Comparison of ENCODE assay signal across 31 cellular contexts in the genomic region with DNA sequence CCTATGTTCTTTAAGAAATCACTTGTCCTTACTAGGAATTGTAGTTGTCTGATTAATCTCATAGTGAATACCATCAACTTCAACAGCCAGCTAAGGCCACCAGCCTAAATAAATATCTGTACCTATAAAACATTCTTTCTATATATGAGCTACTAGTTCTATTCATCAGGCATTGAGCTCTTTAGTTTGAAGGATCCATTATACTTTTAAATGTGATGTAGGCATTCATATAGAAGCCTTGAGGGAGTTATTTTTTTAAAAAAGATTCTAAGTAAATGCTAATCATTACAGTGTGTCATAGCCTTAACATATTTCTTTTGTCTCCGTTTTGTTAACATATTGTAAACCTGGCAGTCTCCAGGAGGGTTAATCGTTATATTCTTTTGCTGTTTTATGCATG.
DNase-seq lines count a peak whose midpoint lies in the region; ATAC-seq and TF ChIP-seq lines count a peak whose summit lies in the region.
"Had no signal": no experiment of that assay in that cellular context is flagged by ENCODE, and none has a peak within 500 bp of the region (broad histone marks: within the 10 kb centered on the region; RNA-seq: fewer than 3 reads in every experiment).

No MANE protein-coding gene starts in this region.

- no peaks in the 10 kb centered on the region for H3K27me3 ChIP-seq in neural cell (ENCODE audit: insufficient read depth, low read depth, low read length)
- no peaks in the 10 kb centered on the region for H3K27me3 ChIP-seq in GM23338 (ENCODE audit: insufficient read depth)
- H3K27me3 ChIP-seq: BE2C; BLaER1; BLaER1 treated with 17β-estradiol and CSF1 and Interleukin-3, amounts not matched to agents 10 nM and 100 nM had no signal

- no peak overlapping the region for H3K4me3 Mint-ChIP-seq in GM23338
- H3K4me3 Mint-ChIP-seq: B cell; CD14-positive monocyte; CD4-positive, alpha-beta memory T cell; CD4-positive, alpha-beta T cell; CD4-positive, CD25-positive, alpha-beta regulatory T cell; CD8-positive, alpha-beta memory T cell; CD8-positive, alpha-beta T cell had no signal

- H3K36me3 ChIP-seq in neural cell (ENCODE audit: insufficient read depth, low read length), result no peaks in the 10 kb centered on the region
- H3K36me3 ChIP-seq in GM23338 (ENCODE audit: insufficient read depth), result no peaks in the 10 kb centered on the region
- H3K36me3 ChIP-seq: BE2C; BLaER1; BLaER1 treated with 17β-estradiol and CSF1 and Interleukin-3, amounts not matched to agents 10 nM and 100 nM had no signal

- no peaks in the 10 kb centered on the region for H3K36me3 Mint-ChIP-seq in GM23338 (ENCODE audit: low read depth)
- H3K36me3 Mint-ChIP-seq: CD14-positive monocyte; CD4-positive, alpha-beta memory T cell; CD4-positive, CD25-positive, alpha-beta regulatory T cell; CD8-positive, alpha-beta memory T cell; CD8-positive, alpha-beta T cell had no signal

- H2AFZ ChIP-seq in neural cell (ENCODE audit: low read depth, low read length) (no peak overlapping the region), GM23338 (no peak overlapping the region)

- H3F3A ChIP-seq in neural cell (ENCODE audit: insufficient read depth, low read length, poor library complexity, severe bottlenecking) (no peaks in the 10 kb centered on the region), GM23338 (replicated peaks; ENCODE audit: low read depth) (no peaks in the 10 kb centered on the region)

- H3K9me2 ChIP-seq in neural cell (ENCODE audit: insufficient read depth, low read length) (no peaks in the 10 kb centered on the region), GM23338 (ENCODE audit: insufficient read depth) (no peaks in the 10 kb centered on the region)

- no peaks in the 10 kb centered on the region for H3K4me1 ChIP-seq in GM23338 (ENCODE audit: insufficient read depth)
- H3K4me1 ChIP-seq: A549; BE2C; BLaER1; BLaER1 treated with 17β-estradiol and CSF1 and Interleukin-3, amounts not matched to agents 10 nM and 100 nM; Caco-2 had no signal

- no peaks in the 10 kb centered on the region for H3K9me3 ChIP-seq in neural cell (ENCODE audit: low read length)
- H3K9me3 ChIP-seq: A549; BE2C; BLaER1; BLaER1 treated with 17β-estradiol and CSF1 and Interleukin-3, amounts not matched to agents 10 nM and 100 nM; Caco-2 had no signal

- H3K27me3 Mint-ChIP-seq in GM23338 (ENCODE audit: insufficient read depth, low read depth, poor library complexity), result peaks cover 3% of the 10 kb centered on the region
- H3K27me3 Mint-ChIP-seq: CD4-positive, alpha-beta memory T cell; CD4-positive, alpha-beta T cell; CD4-positive, CD25-positive, alpha-beta regulatory T cell; CD8-positive, alpha-beta memory T cell had no signal

- TF ChIP-seq CTCF in neural cell (IDR thresholded peaks at IDR 0.05; ENCODE audit: poor library complexity, severe bottlenecking) (no peak), GM23338 (conservative IDR thresholded peaks at IDR 0.05; ENCODE audit: low read depth in 2 of 2) (no peak)

- H3K9ac ChIP-seq in neural cell (ENCODE audit: low read length), result peak overlapping the region; percentile 4
- H3K9ac ChIP-seq: BLaER1; BLaER1 treated with 17β-estradiol and CSF1 and Interleukin-3, amounts not matched to agents 10 nM and 100 nM had no signal

- H3K4me1 Mint-ChIP-seq in GM23338, result no peaks in the 10 kb centered on the region; the same call in 2 of the 3 replicates
- H3K4me1 Mint-ChIP-seq: B cell; CD14-positive monocyte; CD4-positive, alpha-beta memory T cell; CD4-positive, CD25-positive, alpha-beta regulatory T cell; CD8-positive, alpha-beta memory T cell had no signal

- ATAC-seq in GM23338, result no peak
- ATAC-seq: A549; CD8-positive, alpha-beta T cell had no signal

- H3K9me3 Mint-ChIP-seq in GM23338, result no peaks in the 10 kb centered on the region
- H3K9me3 Mint-ChIP-seq: CD4-positive, alpha-beta T cell had no signal

- no peak for TF ChIP-seq EP300 in neural cell (conservative IDR thresholded peaks at IDR 0.05; ENCODE audit: poor library complexity, severe bottlenecking)

- TF ChIP-seq RAD21 in neural cell (conservative IDR thresholded peaks at IDR 0.05), result no peak

- no peak overlapping the region for H3K27ac Mint-ChIP-seq in GM23338
- H3K27ac Mint-ChIP-seq: B cell; CD14-positive monocyte; CD4-positive, alpha-beta memory T cell; CD4-positive, alpha-beta T cell; CD4-positive, CD25-positive, alpha-beta regulatory T cell; CD8-positive, alpha-beta memory T cell; CD8-positive, alpha-beta T cell had no signal

- H3K79me2 ChIP-seq in neural cell (replicated peaks; ENCODE audit: insufficient read depth, low read length) (no peaks in the 10 kb centered on the region), GM23338 (replicated peaks; ENCODE audit: insufficient read depth) (no peaks in the 10 kb centered on the region)

- peak; percentile 39 for DNase-seq in NCI-H69 (lab: John Stamatoyannopoulos, UW)
- DNase-seq in KG1 (lab: John Stamatoyannopoulos, UW), result no peak
- no peak for DNase-seq in GM23338 (ENCODE audit: low spot score)
- DNase-seq: 8988T; ACHN; AML-193; BE2C; C1 segment of cervical spinal cord; Caco-2; Calu3; CD4-positive, alpha-beta memory T cell; CD4-positive, alpha-beta T cell; CD4-positive, CD25-positive, alpha-beta regulatory T cell; CD8-positive, alpha-beta memory T cell; CD8-positive, alpha-beta T cell; COR-L47; DMS 273 treated with DMSO at 0.1 percent for 48 hours; DMS153; DMS53; DMS79; DMS79 treated with DMSO at 0.1 percent for 48 hours; DND-41; EL had no signal

- H3K4me2 ChIP-seq in neural cell (ENCODE audit: low read length) (no peak overlapping the region), GM23338 (no peak overlapping the region)
- H3K4me2 ChIP-seq: A549; BLaER1; BLaER1 treated with 17β-estradiol and CSF1 and Interleukin-3, amounts not matched to agents 10 nM and 100 nM had no signal

- peak overlapping the region; percentile 12 for H3K4me3 ChIP-seq in neural cell (ENCODE audit: low read length)
- no peak overlapping the region for H3K4me3 ChIP-seq in GM23338
- H3K4me3 ChIP-seq: A549; BLaER1; BLaER1 treated with 17β-estradiol and CSF1 and Interleukin-3, amounts not matched to agents 10 nM and 100 nM had no signal

- H4K20me1 ChIP-seq in neural cell (ENCODE audit: insufficient read depth) (no peaks in the 10 kb centered on the region), GM23338 (replicated peaks; ENCODE audit: insufficient read depth) (no peaks in the 10 kb centered on the region)
- H4K20me1 ChIP-seq: BLaER1; BLaER1 treated with 17β-estradiol and CSF1 and Interleukin-3, amounts not matched to agents 10 nM and 100 nM had no signal

- peak overlapping the region; percentile 68 for H3K27ac ChIP-seq in neural cell (ENCODE audit: low read length)
- H3K27ac ChIP-seq in GM23338 (ENCODE audit: low read depth), result no peak overlapping the region
- H3K27ac ChIP-seq: 22Rv1; A549; BLaER1; BLaER1 treated with 17β-estradiol and CSF1 and Interleukin-3, amounts not matched to agents 10 nM and 100 nM; C4-2B had no signal

TF ChIP-seq in neural cell, 6 proteins besides CTCF, POLR2A, EP300 and RAD21:
- peak; percentile 28 for TF ChIP-seq POLR2AphosphoS5 (IDR thresholded peaks at IDR 0.05)
- TF ChIP-seq MXI1 (conservative IDR thresholded peaks at IDR 0.05; ENCODE audit: poor library complexity, severe bottlenecking), result no peak
TF ChIP-seq in neural cell: peak in this region for 1.

TF ChIP-seq in GM23338, 12 proteins besides CTCF, POLR2A, EP300 and RAD21:
- TF ChIP-seq POLR2AphosphoS5 (IDR thresholded peaks at IDR 0.05; ENCODE audit: low read depth) (no peak), EZH2 (IDR thresholded peaks at IDR 0.05; ENCODE audit: low read depth, unreplicated experiment) (no peak), CREB1 (CRISPR knock-in tag; IDR thresholded peaks at IDR 0.05; ENCODE audit: low read depth) (no peak), ZNF331 (CRISPR knock-in tag; IDR thresholded peaks at IDR 0.05; ENCODE audit: low read depth) (no peak)
- TF ChIP-seq, protein P1, sequence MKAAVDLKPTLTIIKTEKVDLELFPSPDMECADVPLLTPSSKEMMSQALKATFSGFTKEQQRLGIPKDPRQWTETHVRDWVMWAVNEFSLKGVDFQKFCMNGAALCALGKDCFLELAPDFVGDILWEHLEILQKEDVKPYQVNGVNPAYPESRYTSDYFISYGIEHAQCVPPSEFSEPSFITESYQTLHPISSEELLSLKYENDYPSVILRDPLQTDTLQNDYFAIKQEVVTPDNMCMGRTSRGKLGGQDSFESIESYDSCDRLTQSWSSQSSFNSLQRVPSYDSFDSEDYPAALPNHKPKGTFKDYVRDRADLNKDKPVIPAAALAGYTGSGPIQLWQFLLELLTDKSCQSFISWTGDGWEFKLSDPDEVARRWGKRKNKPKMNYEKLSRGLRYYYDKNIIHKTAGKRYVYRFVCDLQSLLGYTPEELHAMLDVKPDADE (IDR thresholded peaks at IDR 0.05), result no peak
TF ChIP-seq in GM23338: peak in this region for 0.
